ENCODE assay signal across 13 cellular contexts in the genomic region with DNA sequence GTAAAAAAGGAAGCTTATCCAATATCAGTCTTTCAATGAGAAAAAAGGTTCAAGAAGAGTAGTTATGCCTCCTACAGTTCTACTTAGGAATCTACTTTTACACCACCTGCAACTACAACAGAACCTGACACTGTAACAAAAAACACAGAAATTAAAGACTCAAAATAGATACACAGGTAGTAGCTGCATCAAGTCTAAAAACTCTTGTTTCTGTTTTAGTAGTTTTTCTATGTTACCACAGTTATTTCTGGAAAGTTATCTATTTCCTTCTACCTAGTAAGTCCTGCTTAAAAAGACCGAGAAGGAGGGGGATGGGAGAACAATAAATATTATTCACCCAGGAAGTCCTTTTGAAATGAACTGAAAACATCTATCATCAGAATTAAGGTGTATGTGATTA. TPM values are rescaled to one million over a fixed set of nuclear protein-coding genes. Genes with fewer than 3 reads are reported as not detected.
DNase-seq lines count a peak whose midpoint lies in the region; ATAC-seq lines count a peak whose summit lies in the region.
"Had no signal": no experiment of that assay in that cellular context is flagged by ENCODE, and none has a peak within 500 bp of the region (broad histone marks: within the 10 kb centered on the region; RNA-seq: fewer than 3 reads in every experiment).

No MANE protein-coding gene starts in this region.

- peak overlapping the region; percentile 58 for H3K4me3 ChIP-seq in CD4-positive, CD25-positive, alpha-beta regulatory T cell (ENCODE audit: low read depth, low read length)
- H3K4me3 ChIP-seq: dorsolateral prefrontal cortex had no signal

- peak overlapping the region; percentile 30 for H3K27ac ChIP-seq in CD4-positive, CD25-positive, alpha-beta regulatory T cell (ENCODE audit: insufficient read depth, low read length, poor library complexity, severe bottlenecking)
- H3K27ac ChIP-seq: dorsolateral prefrontal cortex had no signal

- peaks cover 0 to 3% (median 0%) of the 10 kb centered on the region in 7 donors for H3K9me3 Mint-ChIP-seq in CD4-positive, CD25-positive, alpha-beta regulatory T cell

- H3K36me3 ChIP-seq in CD4-positive, CD25-positive, alpha-beta regulatory T cell (ENCODE audit: control insufficient read depth, insufficient read depth, low read length) = peaks cover 4% of the 10 kb centered on the region

- peak; percentile 39 to 62 for ATAC-seq in CD4-positive, CD25-positive, alpha-beta regulatory T cell (ENCODE audit: low read depth in 2 of 2)
- ATAC-seq in GM18517 (IDR thresholded peaks at IDR 0.05; ENCODE audit: unreplicated experiment) (peak; percentile 80), GM21723 (IDR thresholded peaks at IDR 0.05; ENCODE audit: unreplicated experiment) (peak; percentile 75), HG03442 (IDR thresholded peaks at IDR 0.05; ENCODE audit: unreplicated experiment) (peak; percentile 55)
- ATAC-seq: PC-3 had no signal

- H3K9me3 ChIP-seq in CD4-positive, CD25-positive, alpha-beta regulatory T cell (ENCODE audit: control insufficient read depth in 2 of 2, low read length in 2 of 2) = peaks cover 0 to 2% of the 10 kb centered on the region in 2 experiments

- H3K27me3 ChIP-seq in CD4-positive, CD25-positive, alpha-beta regulatory T cell (ENCODE audit: control insufficient read depth, insufficient read depth, low read length) = no peaks in the 10 kb centered on the region
- H3K27me3 ChIP-seq: dorsolateral prefrontal cortex had no signal

- peak overlapping the region in 1 of 4 donors; percentile 56 for H3K4me3 Mint-ChIP-seq in CD4-positive, CD25-positive, alpha-beta regulatory T cell

- peak in 1 of 3 donors; percentile 70 for DNase-seq in CD4-positive, CD25-positive, alpha-beta regulatory T cell
- DNase-seq in NCI-H1417 treated with DMSO at 0.1 percent for 48 hours (lab: John Stamatoyannopoulos, UW) (no peak), KG1 (lab: John Stamatoyannopoulos, UW) (no peak), posterior vena cava (ENCODE audit: low spot score) (no peak)
- DNase-seq in central memory CD4-positive, alpha-beta T cell = no peak
- DNase-seq: amniotic stem cell, DND-41, dorsolateral prefrontal cortex, KBM-7, PC-3 had no signal

- no peaks in the 10 kb centered on the region for H3K27me3 Mint-ChIP-seq in CD4-positive, CD25-positive, alpha-beta regulatory T cell

- intact Hi-C loops in posterior vena cava (cut with DNase I) = no loop called here

- peaks cover 11% of the 10 kb centered on the region for H3K36me3 Mint-ChIP-seq in CD4-positive, CD25-positive, alpha-beta regulatory T cell

- H3K4me1 Mint-ChIP-seq in CD4-positive, CD25-positive, alpha-beta regulatory T cell = peaks cover 14 to 28% (median 21%) of the 10 kb centered on the region in 4 donors

- H3K4me1 ChIP-seq in CD4-positive, CD25-positive, alpha-beta regulatory T cell (ENCODE audit: control insufficient read depth, insufficient read depth, low read length, poor library complexity, severe bottlenecking) = peaks cover 21% of the 10 kb centered on the region

- no peak overlapping the region for H3K27ac Mint-ChIP-seq in CD4-positive, CD25-positive, alpha-beta regulatory T cell

RNA-seq across cellular contexts. Expression of gene ATG5, which starts 52.5 kb away (rescaled TPM):
- total RNA-seq in CD4-positive, CD25-positive, alpha-beta regulatory T cell = 35.1 TPM
- polyA plus RNA-seq in CD4-positive, CD25-positive, alpha-beta regulatory T cell = 10 to 100 TPM; 42.8 to 49.6 (median 47.7) TPM
- 10 to 100 TPM; 28.2 to 29.4 TPM for total RNA-seq in posterior vena cava
